ENCODE assay signal across 8 cellular contexts in genomic region chr12:43758247-43758727, GRCh38. TPM values are rescaled to one million over a fixed set of nuclear protein-coding genes. Genes with fewer than 3 reads are reported as not detected.
DNase-seq lines count a peak whose midpoint lies in the region; ATAC-seq and TF ChIP-seq lines count a peak whose summit lies in the region.

No MANE protein-coding gene starts in this region.

- peaks cover 88% of the 10 kb centered on the region for H3K4me1 Mint-ChIP-seq in CD4-positive, alpha-beta T cell (ENCODE audit: low read depth)
- H3K4me1 Mint-ChIP-seq in activated naive CD8-positive, alpha-beta T cell treated with anti-CD3 and anti-CD28 coated beads for 36 hours: peaks cover 64% of the 10 kb centered on the region

- H3K4me3 ChIP-seq in MG63 (peak overlapping the region; percentile 89), left ventricle myocardium inferior (peak overlapping the region; percentile 75), psoas muscle (peak overlapping the region; percentile 88)

- no peak for TF ChIP-seq CTCF in CD4-positive, alpha-beta T cell (IDR thresholded peaks at IDR 0.05)
- TF ChIP-seq CTCF in left ventricle myocardium inferior (IDR thresholded peaks at IDR 0.05; ENCODE audit: borderline replicate concordance): no peak
- TF ChIP-seq CTCF in psoas muscle (IDR thresholded peaks at IDR 0.05): no peak

- H3K4me1 ChIP-seq in left ventricle myocardium inferior (peaks cover 51% of the 10 kb centered on the region), psoas muscle (peaks cover 24% of the 10 kb centered on the region)

- POLR2A ChIA-PET in CD4-positive, alpha-beta T cell (lab: Charles Lee): interaction anchor here (1.1 to 6.4 kb wide), 7 partner anchors 14 to 1432 kb away, joined by 4 to 90 read pairs (median 9); partner anchors contain the start of genes PPHLN1, TMEM117, TWF1 and ZCRB1

- no peaks in the 10 kb centered on the region for H3K9me3 ChIP-seq in CD4-positive, alpha-beta T cell (ENCODE audit: control insufficient read depth, low read length)
- H3K9me3 ChIP-seq in MG63: no peaks in the 10 kb centered on the region; the same call in 1 of the 2 replicates
- no peaks in the 10 kb centered on the region for H3K9me3 ChIP-seq in left ventricle myocardium inferior (replicated peaks)
- H3K9me3 ChIP-seq in psoas muscle: no peaks in the 10 kb centered on the region

- WGBS in psoas muscle, 3 donors: 0 to 2% (median 1%) methylated on average over 15 to 18 of the region's 18 CpGs

- CTCF ChIA-PET in CD4-positive, alpha-beta T cell (lab: Charles Lee): interaction anchor here (0.8 to 1.9 kb wide), 4 partner anchors 11 to 124 kb away, joined by 3 to 11 read pairs (median 4); no protein-coding TSS in a partner anchor

- peaks cover 62% of the 10 kb centered on the region for H3K36me3 Mint-ChIP-seq in CD4-positive, alpha-beta T cell (ENCODE audit: low read depth)
- peaks cover 58% of the 10 kb centered on the region for H3K36me3 Mint-ChIP-seq in activated naive CD8-positive, alpha-beta T cell treated with anti-CD3 and anti-CD28 coated beads for 36 hours

- peaks cover 24% of the 10 kb centered on the region for H3K36me3 ChIP-seq in MG63
- peaks cover 15% of the 10 kb centered on the region for H3K36me3 ChIP-seq in left ventricle myocardium inferior
- peaks cover 0 to 9% of the 10 kb centered on the region in 2 donors for H3K36me3 ChIP-seq in psoas muscle (ENCODE audit: insufficient read depth in 1 of 2, low read depth in 1 of 2)

- H3K27ac ChIP-seq in CD4-positive, alpha-beta T cell (ENCODE audit: low read depth, low read length): peak overlapping the region; percentile 87
- H3K27ac ChIP-seq in left ventricle myocardium inferior (replicated peaks) (peak overlapping the region; percentile 84), psoas muscle (peak overlapping the region; percentile 50)

- intact Hi-C loops in CD4-positive, alpha-beta T cell (cut with DNase I, micrococcal nuclease): loop anchor here (2.0 to 5.0 kb wide), 3 partner anchors 49 to 1516 kb away; partner anchors contain the start of gene TWF1 (in 1 of the 2)
- intact Hi-C loops in left ventricle myocardium inferior (cut with micrococcal nuclease): no loop called here
- intact Hi-C loops in psoas muscle (cut with DNase I): loop anchor here in 1 of 2 donors (5.0 kb wide), 1 partner anchor 124 kb away; no protein-coding TSS in a partner anchor

- H3K9me3 Mint-ChIP-seq in CD4-positive, alpha-beta T cell: no peaks in the 10 kb centered on the region
- H3K9me3 Mint-ChIP-seq in activated naive CD8-positive, alpha-beta T cell treated with anti-CD3 and anti-CD28 coated beads for 36 hours: peaks cover 9% of the 10 kb centered on the region

- ATAC-seq in CD4-positive, alpha-beta T cell (ENCODE audit: poor library complexity): peak; percentile 10
- peak; percentile 12 for ATAC-seq in GM21447 (IDR thresholded peaks at IDR 0.05; ENCODE audit: unreplicated experiment)
- ATAC-seq in psoas muscle: peak; percentile 15 to 31 (median 19)

- H3K27ac Mint-ChIP-seq in CD4-positive, alpha-beta T cell: peak overlapping the region; percentile 100
- H3K27ac Mint-ChIP-seq in activated naive CD8-positive, alpha-beta T cell treated with anti-CD3 and anti-CD28 coated beads for 36 hours: peak overlapping the region; percentile 99

- H3K27me3 Mint-ChIP-seq in CD4-positive, alpha-beta T cell: no peaks in the 10 kb centered on the region
- H3K27me3 Mint-ChIP-seq in activated naive CD8-positive, alpha-beta T cell treated with anti-CD3 and anti-CD28 coated beads for 36 hours: no peaks in the 10 kb centered on the region

- H3K27me3 ChIP-seq in CD4-positive, alpha-beta T cell (ENCODE audit: control insufficient read depth, insufficient read depth, low read length): no peaks in the 10 kb centered on the region
- H3K27me3 ChIP-seq in MG63 (no peaks in the 10 kb centered on the region), left ventricle myocardium inferior (ENCODE audit: low read depth) (no peaks in the 10 kb centered on the region), psoas muscle (ENCODE audit: insufficient read depth in 3 of 3, low read length in 2 of 3) (no peaks in the 10 kb centered on the region)

- peak in 2 of 10 experiments; percentile 2 to 3 for DNase-seq in CD4-positive, alpha-beta T cell
- peak; percentile 59 for DNase-seq in MG63
- peak; percentile 18 for DNase-seq in activated naive CD8-positive, alpha-beta T cell treated with anti-CD3 and anti-CD28 coated beads for 36 hours
- no peak for DNase-seq in left ventricle myocardium inferior
- peak; percentile 18 to 49 for DNase-seq in psoas muscle
- DNase-seq in NOMO-1 treated with dmso at 0.1 percent for 144 hours (lab: John Stamatoyannopoulos, UW; ENCODE audit: unreplicated experiment): no peak
- no peak for DNase-seq in GF-D8 (lab: John Stamatoyannopoulos, UW)

- peak overlapping the region; percentile 98 for H3K4me3 Mint-ChIP-seq in CD4-positive, alpha-beta T cell
- H3K4me3 Mint-ChIP-seq in activated naive CD8-positive, alpha-beta T cell treated with anti-CD3 and anti-CD28 coated beads for 36 hours: peak overlapping the region; percentile 97

RNA-seq across cellular contexts. Expression of gene PUS7L, which starts 0.3 kb away (rescaled TPM):
- 10 to 100 TPM; 10.9 to 15.3 TPM for total RNA-seq in CD4-positive, alpha-beta T cell
- total RNA-seq in MG63 (2014; rRNA removed; shearing (Covaris generic); ENCODE audit: low replicate concordance): 19.1 and 24.3 TPM in 2 replicates
- 10 to 100 TPM; 26.7 to 32.4 TPM for total RNA-seq in activated naive CD8-positive, alpha-beta T cell treated with anti-CD3 and anti-CD28 coated beads for 36 hours
- total RNA-seq in left ventricle myocardium inferior (4.3 TPM), psoas muscle (1 to 10 TPM; 2.8 to 4.7 (median 4.0) TPM)
- polyA plus RNA-seq in psoas muscle: 1 to 10 TPM; 1.3 to 3.2 (median 1.4) TPM

RNA-seq across cellular contexts. Expression of gene IRAK4, which starts 0.5 kb away (rescaled TPM):
- 10 to 100 TPM; 27.3 to 29.0 TPM for total RNA-seq in CD4-positive, alpha-beta T cell
- 13.6 and 25.9 TPM in 2 replicates for total RNA-seq in MG63 (2014; rRNA removed; shearing (Covaris generic); ENCODE audit: low replicate concordance)
- 10 to 100 TPM; 20.1 to 20.9 TPM for total RNA-seq in activated naive CD8-positive, alpha-beta T cell treated with anti-CD3 and anti-CD28 coated beads for 36 hours
- 4.4 TPM for total RNA-seq in left ventricle myocardium inferior
- 1 to 10 TPM; 3.0 to 4.7 (median 3.5) TPM for total RNA-seq in psoas muscle
- polyA plus RNA-seq in psoas muscle: 1 to 10 TPM; 2.2 to 3.6 (median 2.9) TPM

RNA-seq across cellular contexts. Expression of gene TWF1, which starts 47.8 kb away (rescaled TPM):
- total RNA-seq in CD4-positive, alpha-beta T cell: 10 to 100 TPM; 72.3 to 77.5 TPM
- 160 and 297 TPM in 2 replicates for total RNA-seq in MG63 (2014; rRNA removed; shearing (Covaris generic); ENCODE audit: low replicate concordance)
- total RNA-seq in activated naive CD8-positive, alpha-beta T cell treated with anti-CD3 and anti-CD28 coated beads for 36 hours: 10 to 100 TPM; 24.3 to 24.4 TPM
- total RNA-seq in left ventricle myocardium inferior (14.3 TPM), psoas muscle (10 to 100 TPM in 1 of 4 donors, 1 to 10 TPM in 3; 6.2 to 12.7 (median 9.2) TPM)
- polyA plus RNA-seq in psoas muscle: 10 to 100 TPM in 1 of 3 donors, 1 to 10 TPM in 2; 5.8 to 10.7 (median 9.6) TPM

Comparison
In these comparisons a context has a peak if more than half of its experiments do, and no peak if none do; other contexts are left out.
1. DNase-seq: peak in MG63 (single experiment), activated naive CD8-positive, alpha-beta T cell treated with anti-CD3 and anti-CD28 coated beads for 36 hours (single experiment) and psoas muscle (2 of 2); none in left ventricle myocardium inferior (single experiment), NOMO-1 treated with dmso at 0.1 percent for 144 hours (single experiment) and GF-D8 (single experiment).
2. Peak in every context shown above with its lines, with median percentiles within 50 percentile points of each other: ATAC-seq, H3K27ac ChIP-seq and H3K4me3 ChIP-seq.